23 cellular contexts compared by ENCODE assay signal in the genomic region with DNA sequence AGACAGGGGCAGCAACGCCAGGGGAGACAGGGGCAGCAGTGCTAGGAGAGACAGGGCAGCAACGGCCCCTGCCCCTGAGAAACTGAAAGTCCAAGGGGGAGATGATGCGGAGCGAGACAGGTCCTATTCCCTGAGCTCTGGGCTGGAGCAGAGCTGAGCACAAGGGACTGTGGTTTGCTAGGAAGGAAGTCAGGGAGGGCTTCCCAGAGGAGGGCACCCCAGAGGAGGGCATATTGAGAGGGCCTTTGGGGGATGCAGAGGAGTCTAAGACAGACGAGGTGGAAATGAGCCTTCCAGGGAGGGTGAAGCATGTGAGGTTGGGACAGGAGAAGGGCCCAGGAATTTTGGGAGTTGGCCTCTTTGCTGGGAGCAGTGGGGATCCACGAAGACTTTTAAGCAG. TPM values are rescaled to one million over a fixed set of nuclear protein-coding genes. Genes with fewer than 3 reads are reported as not detected.
DNase-seq lines count a peak whose midpoint lies in the region; ATAC-seq, FAIRE-seq and TF ChIP-seq lines count a peak whose summit lies in the region.
"Had no signal": no experiment of that assay in that cellular context is flagged by ENCODE, and none has a peak within 500 bp of the region (broad histone marks: within the 10 kb centered on the region; RNA-seq: fewer than 3 reads in every experiment).

No MANE protein-coding gene starts in this region.

- H3K9me3 ChIP-seq in CD4-positive, alpha-beta memory T cell (ENCODE audit: control insufficient read depth in 1 of 2, low read length in 2 of 2) = no peaks in the 10 kb centered on the region
- H3K9me3 ChIP-seq: colonic mucosa, esophagus muscularis mucosa, thoracic aorta, vagina had no signal

- peaks cover 2% of the 10 kb centered on the region for H3K36me3 Mint-ChIP-seq in activated CD8-positive, alpha-beta T cell treated with anti-CD3 and anti-CD28 coated beads, Interleukin-2, amount 10 ng/mL, durations not matched to agents 7 days and 5 days (ENCODE audit: low read depth)
- H3K36me3 Mint-ChIP-seq in activated CD8-positive, alpha-beta T cell treated with anti-CD3 and anti-CD28 coated beads for 36 hours (ENCODE audit: low read depth) = no peaks in the 10 kb centered on the region
- no peaks in the 10 kb centered on the region for H3K36me3 Mint-ChIP-seq in CD4-positive, alpha-beta memory T cell
- no peaks in the 10 kb centered on the region for H3K36me3 Mint-ChIP-seq in T-cell
- H3K36me3 Mint-ChIP-seq in natural killer cell treated with Interleukin-12 subunit alpha and Interleukin-12 subunit beta and Interleukin-15 and Interleukin-18, amount 100 ng/mL, for 72 hours = no peaks in the 10 kb centered on the region

- POLR2A ChIA-PET in activated CD8-positive, alpha-beta T cell treated with anti-CD3 and anti-CD28 coated beads, Interleukin-2, amount 10 ng/mL, durations not matched to agents 7 days and 5 days (lab: Charles Lee) = interaction anchor here (0.5 kb wide), 1 partner anchor 127 kb away, joined by 3 read pairs; no protein-coding TSS in a partner anchor
- POLR2A ChIA-PET in activated CD8-positive, alpha-beta T cell treated with anti-CD3 and anti-CD28 coated beads for 36 hours (lab: Charles Lee) = interaction anchor here (0.8 kb wide), 1 partner anchor 22 kb away, joined by 4 read pairs; no protein-coding TSS in a partner anchor
- POLR2A ChIA-PET in CD4-positive, alpha-beta memory T cell (lab: Charles Lee; ENCODE audit: partially characterized antibody) = interaction anchor here (0.7 to 4.9 kb wide), 3 partner anchors 19 to 91 kb away, joined by 3 to 40 read pairs (median 4); no protein-coding TSS in a partner anchor
- POLR2A ChIA-PET in T-cell (lab: Charles Lee) = no interaction called here

- intact Hi-C loops in activated CD8-positive, alpha-beta T cell treated with anti-CD3 and anti-CD28 coated beads for 36 hours (cut with micrococcal nuclease) = no loop called here
- intact Hi-C loops in CD4-positive, alpha-beta memory T cell (cut with micrococcal nuclease) = no loop called here

- H3K4me3 Mint-ChIP-seq in activated CD8-positive, alpha-beta T cell treated with anti-CD3 and anti-CD28 coated beads, Interleukin-2, amount 10 ng/mL, durations not matched to agents 7 days and 5 days = peak overlapping the region; percentile 29
- no peak overlapping the region for H3K4me3 Mint-ChIP-seq in activated CD8-positive, alpha-beta T cell treated with anti-CD3 and anti-CD28 coated beads for 36 hours
- peak overlapping the region in 6 of 8 donors; percentile 11 to 94 (median 78) for H3K4me3 Mint-ChIP-seq in CD4-positive, alpha-beta memory T cell
- H3K4me3 Mint-ChIP-seq in T-cell = peak overlapping the region; percentile 13 to 80 (median 17)
- H3K4me3 Mint-ChIP-seq in natural killer cell treated with Interleukin-12 subunit alpha and Interleukin-12 subunit beta and Interleukin-15 and Interleukin-18, amount 100 ng/mL, for 72 hours = peak overlapping the region; percentile 45
- H3K4me3 Mint-ChIP-seq: endodermal cell had no signal

- no peak for TF ChIP-seq CTCF in activated CD8-positive, alpha-beta T cell treated with anti-CD3 and anti-CD28 coated beads for 36 hours (IDR thresholded peaks at IDR 0.05)

- no peaks in the 10 kb centered on the region for H3K27me3 ChIP-seq in CD4-positive, alpha-beta memory T cell (ENCODE audit: insufficient read depth, low read length)
- H3K27me3 ChIP-seq: colonic mucosa, vagina had no signal

- H3K27me3 Mint-ChIP-seq in activated CD8-positive, alpha-beta T cell treated with anti-CD3 and anti-CD28 coated beads, Interleukin-2, amount 10 ng/mL, durations not matched to agents 7 days and 5 days (ENCODE audit: low read depth) = peaks cover 14% of the 10 kb centered on the region
- no peaks in the 10 kb centered on the region for H3K27me3 Mint-ChIP-seq in activated CD8-positive, alpha-beta T cell treated with anti-CD3 and anti-CD28 coated beads for 36 hours
- H3K27me3 Mint-ChIP-seq in CD4-positive, alpha-beta memory T cell = no peaks in the 10 kb centered on the region
- no peaks in the 10 kb centered on the region for H3K27me3 Mint-ChIP-seq in T-cell
- H3K27me3 Mint-ChIP-seq in natural killer cell treated with Interleukin-12 subunit alpha and Interleukin-12 subunit beta and Interleukin-15 and Interleukin-18, amount 100 ng/mL, for 72 hours = peaks cover 45 to 47% of the 10 kb centered on the region in 2 donors

- CTCF ChIA-PET in activated CD8-positive, alpha-beta T cell treated with anti-CD3 and anti-CD28 coated beads, Interleukin-2, amount 10 ng/mL, durations not matched to agents 7 days and 5 days (lab: Charles Lee) = interaction anchor here (1.1 kb wide), 1 partner anchor 13 kb away, joined by 3 read pairs; no protein-coding TSS in a partner anchor
- CTCF ChIA-PET in activated CD8-positive, alpha-beta T cell treated with anti-CD3 and anti-CD28 coated beads for 36 hours (lab: Charles Lee) = interaction anchor here (1.4 to 1.9 kb wide), 2 partner anchors 14 to 23 kb away, joined by 3 to 8 read pairs; no protein-coding TSS in a partner anchor
- CTCF ChIA-PET in CD4-positive, alpha-beta memory T cell (lab: Charles Lee; ENCODE audit: partially characterized antibody) = interaction anchor here (1.0 kb wide), 2 partner anchors 22 to 257 kb away, joined by 3 read pairs; no protein-coding TSS in a partner anchor
- CTCF ChIA-PET in T-cell (lab: Charles Lee) = interaction anchor here in 1 of 2 donors (0.5 kb wide), 1 partner anchor 93 kb away, joined by 3 read pairs; no protein-coding TSS in a partner anchor

- H3K4me3 ChIP-seq in CD4-positive, alpha-beta memory T cell (ENCODE audit: low read length in 2 of 2) = no peak overlapping the region
- H3K4me3 ChIP-seq: colonic mucosa, esophagus muscularis mucosa, thoracic aorta, vagina had no signal

- peaks cover 59% of the 10 kb centered on the region for H3K4me1 Mint-ChIP-seq in activated CD8-positive, alpha-beta T cell treated with anti-CD3 and anti-CD28 coated beads, Interleukin-2, amount 10 ng/mL, durations not matched to agents 7 days and 5 days (ENCODE audit: low read depth)
- H3K4me1 Mint-ChIP-seq in activated CD8-positive, alpha-beta T cell treated with anti-CD3 and anti-CD28 coated beads for 36 hours (ENCODE audit: low read depth) = peaks cover 35% of the 10 kb centered on the region
- peaks cover 35 to 67% (median 51%) of the 10 kb centered on the region in 4 donors for H3K4me1 Mint-ChIP-seq in CD4-positive, alpha-beta memory T cell
- peaks cover 50 to 76% (median 64%) of the 10 kb centered on the region in 3 donors for H3K4me1 Mint-ChIP-seq in T-cell
- H3K4me1 Mint-ChIP-seq in natural killer cell treated with Interleukin-12 subunit alpha and Interleukin-12 subunit beta and Interleukin-15 and Interleukin-18, amount 100 ng/mL, for 72 hours (ENCODE audit: low read depth in 2 of 2) = peaks cover 39 to 45% of the 10 kb centered on the region in 2 donors

- ATAC-seq in activated CD8-positive, alpha-beta T cell treated with anti-CD3 and anti-CD28 coated beads, Interleukin-2, amount 10 ng/mL, durations not matched to agents 7 days and 5 days = no peak
- no peak for ATAC-seq in activated CD8-positive, alpha-beta T cell treated with anti-CD3 and anti-CD28 coated beads for 36 hours
- ATAC-seq in T-cell (replicated peaks in 1 of 4) = no peak
- no peak for ATAC-seq in natural killer cell treated with Interleukin-12 subunit alpha and Interleukin-12 subunit beta and Interleukin-15 and Interleukin-18, amount 100 ng/mL, for 72 hours

- no peak for FAIRE-seq in GM19239 (lab: Jason Lieb, UNC)
- FAIRE-seq: bronchial epithelial cell, small intestine had no signal

- H3K4me1 ChIP-seq in CD4-positive, alpha-beta memory T cell (ENCODE audit: insufficient read depth, low read length) = peaks cover 52% of the 10 kb centered on the region
- H3K4me1 ChIP-seq: colonic mucosa, esophagus muscularis mucosa, vagina had no signal

- H3K27ac Mint-ChIP-seq in activated CD8-positive, alpha-beta T cell treated with anti-CD3 and anti-CD28 coated beads, Interleukin-2, amount 10 ng/mL, durations not matched to agents 7 days and 5 days = peak overlapping the region; percentile 96
- H3K27ac Mint-ChIP-seq in activated CD8-positive, alpha-beta T cell treated with anti-CD3 and anti-CD28 coated beads for 36 hours = no peak overlapping the region
- peak overlapping the region; percentile 64 to 97 (median 92) for H3K27ac Mint-ChIP-seq in CD4-positive, alpha-beta memory T cell
- peak overlapping the region; percentile 77 to 96 for H3K27ac Mint-ChIP-seq in T-cell
- H3K27ac Mint-ChIP-seq in natural killer cell treated with Interleukin-12 subunit alpha and Interleukin-12 subunit beta and Interleukin-15 and Interleukin-18, amount 100 ng/mL, for 72 hours = peak overlapping the region in 1 of 2 donors; percentile 81
- H3K27ac Mint-ChIP-seq: endodermal cell had no signal

- H3K9me3 Mint-ChIP-seq in activated CD8-positive, alpha-beta T cell treated with anti-CD3 and anti-CD28 coated beads, Interleukin-2, amount 10 ng/mL, durations not matched to agents 7 days and 5 days (ENCODE audit: insufficient read depth) = no peaks in the 10 kb centered on the region
- no peaks in the 10 kb centered on the region for H3K9me3 Mint-ChIP-seq in activated CD8-positive, alpha-beta T cell treated with anti-CD3 and anti-CD28 coated beads for 36 hours
- H3K9me3 Mint-ChIP-seq in CD4-positive, alpha-beta memory T cell = no peaks in the 10 kb centered on the region
- H3K9me3 Mint-ChIP-seq in T-cell = no peaks in the 10 kb centered on the region
- H3K9me3 Mint-ChIP-seq in natural killer cell treated with Interleukin-12 subunit alpha and Interleukin-12 subunit beta and Interleukin-15 and Interleukin-18, amount 100 ng/mL, for 72 hours = no peaks in the 10 kb centered on the region
- H3K9me3 Mint-ChIP-seq: endodermal cell had no signal

- no peak for DNase-seq in activated CD8-positive, alpha-beta T cell treated with anti-CD3 and anti-CD28 coated beads, Interleukin-2, amount 10 ng/mL, durations not matched to agents 7 days and 5 days
- no peak for DNase-seq in activated CD8-positive, alpha-beta T cell treated with anti-CD3 and anti-CD28 coated beads for 36 hours
- DNase-seq in CD4-positive, alpha-beta memory T cell = no peak
- DNase-seq in T-cell = no peak
- DNase-seq in natural killer cell treated with Interleukin-12 subunit alpha and Interleukin-12 subunit beta and Interleukin-15 and Interleukin-18, amount 100 ng/mL, for 72 hours (ENCODE audit: low spot score) = no peak
- DNase-seq in GM19239 (ENCODE audit: insufficient read length, low spot score) = no peak
- no peak for DNase-seq in kidney glomerular epithelial cell (lab: John Stamatoyannopoulos, UW)
- DNase-seq in superior temporal gyrus (ENCODE audit: extremely low spot score) = no peak
- DNase-seq: ACHN; activated CD8-positive, alpha-beta memory T cell treated with anti-CD3 and anti-CD28 coated beads, Interleukin-2, amount 50 U/mL, for 48 hours; activated effector memory CD4-positive, alpha-beta T cell treated with anti-CD3 and anti-CD28 coated beads, Interleukin-2, amount 50 U/mL, for 16 hours; colonic mucosa; endodermal cell; foreskin melanocyte; NCI-H1436; retina; SHP77 treated with DMSO at 0.1 percent for 48 hours; small intestine; stimulated activated CD4-positive, alpha-beta T cell treated with anti-CD3 and anti-CD28 coated beads, Interleukin-1b, Interleukin-23, amount 100 ng/mL, for 48 hours had no signal

- no peak overlapping the region for H3K27ac ChIP-seq in CD4-positive, alpha-beta memory T cell (ENCODE audit: low read depth, low read length)
- H3K27ac ChIP-seq: colonic mucosa, esophagus muscularis mucosa, thoracic aorta, vagina had no signal

- no peaks in the 10 kb centered on the region for H3K36me3 ChIP-seq in CD4-positive, alpha-beta memory T cell (ENCODE audit: insufficient read depth, low read length)
- H3K36me3 ChIP-seq: colonic mucosa, esophagus muscularis mucosa, thoracic aorta, vagina had no signal

RNA-seq across cellular contexts. Expression of a gene that starts 52.1 kb away (rescaled TPM):
- 1 to 10 TPM in 1 of 2 experiments, under 1 TPM in 1; 0.70 to 1.2 TPM for total RNA-seq in activated CD8-positive, alpha-beta T cell treated with anti-CD3 and anti-CD28 coated beads, Interleukin-2, amount 10 ng/mL, durations not matched to agents 7 days and 5 days
- 1 to 10 TPM; 5.5 to 6.0 TPM for total RNA-seq in activated CD8-positive, alpha-beta T cell treated with anti-CD3 and anti-CD28 coated beads for 36 hours
- total RNA-seq in CD4-positive, alpha-beta memory T cell = 1 to 10 TPM in 1 of 2 experiments, under 1 TPM in 1; 0.84 to 1.6 TPM
- 1 to 10 TPM in 1 of 2 donors, under 1 TPM in 1; 0.09 to 1.8 TPM for polyA plus RNA-seq in CD4-positive, alpha-beta memory T cell
- total RNA-seq in T-cell = 1 to 10 TPM in 3 of 5 donors, under 1 TPM in 1, not detected in 1; 0.23 to 1.9 (median 1.6) TPM
- not detected for total RNA-seq in natural killer cell treated with Interleukin-12 subunit alpha and Interleukin-12 subunit beta and Interleukin-15 and Interleukin-18, amount 100 ng/mL, for 72 hours

Comparison
In these comparisons a context has a peak if more than half of its experiments do, and no peak if none do; other contexts are left out.
1. POLR2A ChIA-PET loops: an anchor here in activated CD8-positive, alpha-beta T cell treated with anti-CD3 and anti-CD28 coated beads, Interleukin-2, amount 10 ng/mL, durations not matched to agents 7 days and 5 days (0.5 kb wide), activated CD8-positive, alpha-beta T cell treated with anti-CD3 and anti-CD28 coated beads for 36 hours (0.8 kb wide) and CD4-positive, alpha-beta memory T cell (0.7 to 4.9 kb wide); none called in T-cell.